8 cellular contexts compared by ENCODE assay signal in the genomic region with DNA sequence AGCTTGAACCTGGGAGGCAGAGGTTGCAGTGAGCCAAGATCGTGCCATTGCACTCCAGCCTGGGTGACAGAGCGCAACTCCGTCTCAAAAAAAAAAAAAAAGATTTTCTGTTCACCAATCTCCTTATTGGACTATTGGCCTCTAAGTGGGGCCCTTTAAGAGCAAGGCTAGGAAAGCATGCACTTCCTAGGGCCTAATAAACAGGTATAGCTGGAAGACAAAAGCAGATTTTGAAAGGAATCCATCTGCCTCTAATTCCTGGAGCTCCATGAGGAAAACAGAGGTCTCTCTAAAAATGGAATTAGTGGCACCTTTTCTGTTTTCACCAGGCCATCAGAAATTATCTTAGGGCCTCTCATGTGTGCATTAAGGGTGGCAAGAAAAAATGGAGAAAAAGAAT.
"Had no signal": no experiment of that assay in that cellular context is flagged by ENCODE, and none has a peak within 500 bp of the region (broad histone marks: within the 10 kb centered on the region; RNA-seq: fewer than 3 reads in every experiment).

No MANE protein-coding gene starts in this region.

- H3K27ac ChIP-seq: HL-60 had no signal

- DNase-seq: GOT3, H7, HFFc6, Kasumi-1, KG1 had no signal

- H3K4me3 ChIP-seq: HAP-1 had no signal

- ATAC-seq: HepG2 had no signal

- H3K36me3 ChIP-seq: HAP-1 had no signal

- FAIRE-seq: HepG2 had no signal
